ENCODE assay signal across 20 cellular contexts in genomic region chr16:2333772-2334379, GRCh38. TPM values are rescaled to one million over a fixed set of nuclear protein-coding genes. Genes with fewer than 3 reads are reported as not detected.
DNase-seq lines count a peak whose midpoint lies in the region; ATAC-seq and TF ChIP-seq lines count a peak whose summit lies in the region.
"Had no signal": no experiment of that assay in that cellular context is flagged by ENCODE, and none has a peak within 500 bp of the region (broad histone marks: within the 10 kb centered on the region; RNA-seq: fewer than 3 reads in every experiment).

No MANE protein-coding gene starts in this region.

- peaks cover 6% of the 10 kb centered on the region for H3K4me1 Mint-ChIP-seq in chondrocyte (ENCODE audit: low read depth)

- H3K27me3 ChIP-seq in right lobe of liver, result no peaks in the 10 kb centered on the region
- H3K27me3 ChIP-seq: stomach, vagina had no signal

- H3K9me3 Mint-ChIP-seq in chondrocyte (ENCODE audit: low read depth), result no peaks in the 10 kb centered on the region
- H3K9me3 Mint-ChIP-seq: neural progenitor cell; T-helper 2 cell treated with Interferon-gamma antibody and Interleukin-4, amounts not matched to agents 5 μg/mL and 100 μg/mL, for 36 hours had no signal

- H3K36me3 ChIP-seq in right lobe of liver, result no peaks in the 10 kb centered on the region
- H3K36me3 ChIP-seq: neural progenitor cell, stomach, vagina had no signal

- peak; percentile 48 for DNase-seq in AG08395 (ENCODE audit: low spot score)
- peak; percentile 42 for DNase-seq in HK-2 (ENCODE audit: unreplicated experiment)
- DNase-seq in chondrocyte (ENCODE audit: low spot score), result no peak
- peak in 1 of 3 donors; percentile 27 for DNase-seq in right lobe of liver
- DNase-seq in GOT3 (lab: John Stamatoyannopoulos, UW), result no peak
- DNase-seq: activated gamma-delta T cell; AML-193; amygdala; NCI-H1436; NCI-H2227 treated with DMSO at 0.1 percent for 48 hours; NK-92 treated with Interleukin-12 subunit alpha and Interleukin-12 subunit beta, amount 100 ng/mL, for 24 hours; SHP77; stomach had no signal

- no peak overlapping the region for H3K27ac ChIP-seq in right lobe of liver
- H3K27ac ChIP-seq: neural progenitor cell, stomach, vagina had no signal

- H3K4me3 Mint-ChIP-seq in chondrocyte (ENCODE audit: unreplicated experiment), result no peak overlapping the region
- H3K4me3 Mint-ChIP-seq: neural progenitor cell; T-helper 2 cell treated with Interferon-gamma antibody and Interleukin-4, amounts not matched to agents 5 μg/mL and 100 μg/mL, for 36 hours had no signal

- peak overlapping the region; percentile 18 for H3K27ac Mint-ChIP-seq in chondrocyte (ENCODE audit: unreplicated experiment)
- H3K27ac Mint-ChIP-seq: neural progenitor cell; T-helper 2 cell treated with Interferon-gamma antibody and Interleukin-4, amounts not matched to agents 5 μg/mL and 100 μg/mL, for 36 hours had no signal

- TF ChIP-seq POLR2A in right lobe of liver (IDR thresholded peaks at IDR 0.05), result no peak

- no peaks in the 10 kb centered on the region for H3K36me3 Mint-ChIP-seq in chondrocyte (ENCODE audit: low read depth)
- H3K36me3 Mint-ChIP-seq: neural progenitor cell had no signal

- H3K4me1 ChIP-seq in right lobe of liver, result no peaks in the 10 kb centered on the region
- H3K4me1 ChIP-seq: neural progenitor cell, vagina had no signal

- no peaks in the 10 kb centered on the region for H3K9me3 ChIP-seq in right lobe of liver
- H3K9me3 ChIP-seq: stomach, vagina had no signal

- peaks cover 2% of the 10 kb centered on the region for H3K27me3 Mint-ChIP-seq in chondrocyte (ENCODE audit: low read depth)

- no peak overlapping the region for H3K4me3 ChIP-seq in right lobe of liver
- H3K4me3 ChIP-seq: neural progenitor cell, stomach, vagina had no signal

- TF ChIP-seq CTCF in chondrocyte (IDR thresholded peaks at IDR 0.05) (no peak), right lobe of liver (IDR thresholded peaks at IDR 0.05) (no peak)

- ATAC-seq in right lobe of liver, result peak; percentile 45 to 83 (median 64)
- no peak for ATAC-seq in HG02884 (IDR thresholded peaks at IDR 0.05; ENCODE audit: unreplicated experiment)
- ATAC-seq in HG02588 (IDR thresholded peaks at IDR 0.05; ENCODE audit: unreplicated experiment), result no peak
- no peak for ATAC-seq in GM18519 (IDR thresholded peaks at IDR 0.05; ENCODE audit: low FRiP score, unreplicated experiment)
- ATAC-seq: activated CD4-positive, CD25-positive, alpha-beta regulatory T cell treated with anti-CD3 and anti-CD28 coated beads, Interleukin-2, amount 50 U/mL, for 24 hours had no signal

- intact Hi-C loops in right lobe of liver (cut with DNase I), result no loop called here

- WGBS in right lobe of liver (ENCODE audit: insufficient coverage, low coverage, low lambda C conversion rate, missing lambda C conversion rate), result 62% methylated on average over 10 of the region's 17 CpGs

RNA-seq across cellular contexts. Expression of gene ABCA3, which starts 6.7 kb away (rescaled TPM):
- total RNA-seq in chondrocyte (16.3 to 27.3 TPM (median 26.0 TPM) in 3 replicates), right lobe of liver (1 to 10 TPM; 1.2 to 2.9 (median 2.1) TPM)

Comparison
In these comparisons a context has a peak if more than half of its experiments do, and no peak if none do; other contexts are left out.
1. DNase-seq: peak in AG08395 (single experiment) and HK-2 (single experiment); none in chondrocyte (single experiment) and GOT3 (single experiment).
2. ATAC-seq: peak in right lobe of liver (4 of 4); none in HG02884 (single experiment), HG02588 (single experiment) and GM18519 (single experiment).